19 cellular contexts compared by ENCODE assay signal in the genomic region with DNA sequence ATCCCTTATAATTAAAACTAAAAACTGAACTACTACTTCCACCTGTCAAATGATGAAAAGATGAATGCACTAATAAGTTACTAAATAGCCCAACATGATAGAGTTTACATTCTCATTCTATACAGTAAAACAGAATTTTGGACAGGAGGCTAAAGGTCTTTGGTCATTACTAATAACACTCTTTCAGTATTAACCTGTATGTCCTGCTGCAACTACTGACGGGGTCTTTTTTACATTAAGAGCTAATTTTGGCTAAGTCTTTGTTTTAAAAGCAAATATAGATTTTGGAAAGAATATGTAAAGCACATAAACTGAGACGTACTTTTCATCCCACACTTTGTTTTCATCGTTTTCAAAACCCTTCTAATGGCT.
DNase-seq lines count a peak whose midpoint lies in the region; ATAC-seq and TF ChIP-seq lines count a peak whose summit lies in the region.
"Had no signal": no experiment of that assay in that cellular context is flagged by ENCODE, and none has a peak within 500 bp of the region (broad histone marks: within the 10 kb centered on the region; RNA-seq: fewer than 3 reads in every experiment).

No MANE protein-coding gene starts in this region.

- H3K4me1 Mint-ChIP-seq in nephron: peaks cover 59% of the 10 kb centered on the region
- peaks cover 61% of the 10 kb centered on the region for H3K4me1 Mint-ChIP-seq in type B pancreatic cell (ENCODE audit: unreplicated experiment)

- H3K27me3 Mint-ChIP-seq in nephron (ENCODE audit: low read depth) (peaks cover 50% of the 10 kb centered on the region), type B pancreatic cell (peaks cover 64% of the 10 kb centered on the region)

- POLR2A ChIA-PET in GM10248 (lab: Yijun Ruan, JAX): no interaction called here

- TF ChIP-seq CTCF in GM10248 (IDR thresholded peaks at IDR 0.05; ENCODE audit: control extremely low read depth, extremely low read depth, low read depth, missing control alignments): no peak
- TF ChIP-seq CTCF in nephron (IDR thresholded peaks at IDR 0.05; ENCODE audit: unreplicated experiment in 3 of 3): no peak
- no peak for TF ChIP-seq CTCF in type B pancreatic cell (conservative IDR thresholded peaks at IDR 0.05)

- H3K4me3 Mint-ChIP-seq in nephron (peak overlapping the region in 1 of 3 experiments; percentile 54), type B pancreatic cell (peak overlapping the region; percentile 47)
- H3K4me3 Mint-ChIP-seq: CD4-positive, alpha-beta T cell; IgD-negative memory B cell had no signal

- ATAC-seq in HG02588 (IDR thresholded peaks at IDR 0.05; ENCODE audit: unreplicated experiment) (peak; percentile 49), HG03378 (IDR thresholded peaks at IDR 0.05; ENCODE audit: unreplicated experiment) (no peak)
- ATAC-seq: A549, HCT116, HepG2 had no signal

- no peaks in the 10 kb centered on the region for H3K9me3 Mint-ChIP-seq in nephron
- no peaks in the 10 kb centered on the region for H3K9me3 Mint-ChIP-seq in type B pancreatic cell
- H3K9me3 Mint-ChIP-seq: CD4-positive, alpha-beta T cell; HFFc6 had no signal

- peak overlapping the region; percentile 13 to 68 (median 53) for H3K27ac Mint-ChIP-seq in nephron
- H3K27ac Mint-ChIP-seq in type B pancreatic cell: no peak overlapping the region
- H3K27ac Mint-ChIP-seq: CD4-positive, alpha-beta T cell; HFFc6 had no signal

- H3K36me3 Mint-ChIP-seq in nephron (ENCODE audit: low read depth) (no peaks in the 10 kb centered on the region), type B pancreatic cell (no peaks in the 10 kb centered on the region)
- H3K36me3 Mint-ChIP-seq: IgD-negative memory B cell had no signal

- DNase-seq in GM10248 (ENCODE audit: extremely low spot score): peak; percentile 27
- DNase-seq in type B pancreatic cell (ENCODE audit: extremely low spot score, unreplicated experiment): no peak
- DNase-seq in germinal center (ENCODE audit: low spot score): no peak
- DNase-seq in EL: no peak
- DNase-seq: AML-193; Caco-2; CD4-positive, alpha-beta T cell; DMS79; GF-D8; GOT3; HFFc6; KBM-7 had no signal

- CTCF ChIA-PET in GM10248 (lab: Yijun Ruan, JAX): interaction anchor here (0.6 to 1.5 kb wide), 3 partner anchors 12 to 126 kb away, joined by 3 to 6 read pairs (median 3); no protein-coding TSS in a partner anchor
